ENCODE assay signal across 8 cellular contexts in genomic region chr12:1529862-1530591, GRCh38.
A peak's percentile ranks its signal among the peaks of the same experiment; 100 is the strongest.
DNase-seq lines count a peak whose midpoint lies in the region; ATAC-seq, FAIRE-seq and TF ChIP-seq lines count a peak whose summit lies in the region.

No MANE protein-coding gene starts in this region.

- no peaks in the 10 kb centered on the region for H3K9me3 ChIP-seq in heart right ventricle

- peaks cover 9 to 89% (median 56%) of the 10 kb centered on the region in 7 donors for H3K27me3 ChIP-seq in heart right ventricle

- intact Hi-C loops in heart right ventricle (cut with DNase I), result no loop called here
- intact Hi-C loops in sciatic nerve (cut with DNase I), result no loop called here

- no peaks in the 10 kb centered on the region for H3K36me3 Mint-ChIP-seq in activated CD4-positive, alpha-beta T cell treated with anti-CD3 and anti-CD28 coated beads, Interleukin-2, amount 10 ng/mL, durations not matched to agents 7 days and 5 days (ENCODE audit: low read depth)
- H3K36me3 Mint-ChIP-seq in activated CD4-positive, alpha-beta memory T cell treated with anti-CD3 and anti-CD28 coated beads, Interleukin-2, amount 10 ng/mL, durations not matched to agents 7 days and 5 days (ENCODE audit: low read depth), result peaks cover 2% of the 10 kb centered on the region

- H3K4me1 Mint-ChIP-seq in activated CD4-positive, alpha-beta T cell treated with anti-CD3 and anti-CD28 coated beads, Interleukin-2, amount 10 ng/mL, durations not matched to agents 7 days and 5 days, result peaks cover 34% of the 10 kb centered on the region
- H3K4me1 Mint-ChIP-seq in activated CD4-positive, alpha-beta memory T cell treated with anti-CD3 and anti-CD28 coated beads, Interleukin-2, amount 10 ng/mL, durations not matched to agents 7 days and 5 days, result peaks cover 38% of the 10 kb centered on the region

- no peak overlapping the region for H3K27ac Mint-ChIP-seq in activated CD4-positive, alpha-beta T cell treated with anti-CD3 and anti-CD28 coated beads, Interleukin-2, amount 10 ng/mL, durations not matched to agents 7 days and 5 days
- no peak overlapping the region for H3K27ac Mint-ChIP-seq in activated CD4-positive, alpha-beta memory T cell treated with anti-CD3 and anti-CD28 coated beads, Interleukin-2, amount 10 ng/mL, durations not matched to agents 7 days and 5 days

- POLR2A ChIA-PET in activated CD4-positive, alpha-beta T cell treated with anti-CD3 and anti-CD28 coated beads, Interleukin-2, amount 10 ng/mL, durations not matched to agents 7 days and 5 days (lab: Charles Lee), result no interaction called here
- POLR2A ChIA-PET in activated CD4-positive, alpha-beta memory T cell treated with anti-CD3 and anti-CD28 coated beads, Interleukin-2, amount 10 ng/mL, durations not matched to agents 7 days and 5 days (lab: Charles Lee), result no interaction called here

- CTCF ChIA-PET in activated CD4-positive, alpha-beta T cell treated with anti-CD3 and anti-CD28 coated beads, Interleukin-2, amount 10 ng/mL, durations not matched to agents 7 days and 5 days (lab: Charles Lee), result no interaction called here
- CTCF ChIA-PET in activated CD4-positive, alpha-beta memory T cell treated with anti-CD3 and anti-CD28 coated beads, Interleukin-2, amount 10 ng/mL, durations not matched to agents 7 days and 5 days (lab: Charles Lee), result no interaction called here

- no peak overlapping the region for H3K27ac ChIP-seq in heart right ventricle

- no peak for TF ChIP-seq CTCF in heart right ventricle (IDR thresholded peaks at IDR 0.05)
- no peak for TF ChIP-seq CTCF in D721Med (IDR thresholded peaks at IDR 0.05; ENCODE audit: insufficient read depth, missing control alignments)

- peaks cover 0 to 26% (median 5%) of the 10 kb centered on the region in 9 donors for H3K4me1 ChIP-seq in heart right ventricle

- no peak for DNase-seq in activated CD4-positive, alpha-beta T cell treated with anti-CD3 and anti-CD28 coated beads, Interleukin-2, amount 10 ng/mL, durations not matched to agents 7 days and 5 days
- no peak for DNase-seq in activated CD4-positive, alpha-beta T cell treated with anti-CD3 and anti-CD28 coated beads, Interleukin-2, amount 50 U/mL, for 4 hours
- no peak for DNase-seq in activated CD4-positive, alpha-beta memory T cell treated with anti-CD3 and anti-CD28 coated beads, Interleukin-2, amount 10 ng/mL, durations not matched to agents 7 days and 5 days
- peak; percentile 16 to 50 for DNase-seq in heart right ventricle
- no peak for DNase-seq in sciatic nerve (ENCODE audit: low spot score)
- no peak for DNase-seq in D721Med (ENCODE audit: insufficient read length, low spot score)

- peak overlapping the region; percentile 52 for H3K4me3 Mint-ChIP-seq in activated CD4-positive, alpha-beta T cell treated with anti-CD3 and anti-CD28 coated beads, Interleukin-2, amount 10 ng/mL, durations not matched to agents 7 days and 5 days
- peak overlapping the region; percentile 28 for H3K4me3 Mint-ChIP-seq in activated CD4-positive, alpha-beta memory T cell treated with anti-CD3 and anti-CD28 coated beads, Interleukin-2, amount 10 ng/mL, durations not matched to agents 7 days and 5 days

- ATAC-seq in heart right ventricle, result peak in 3 of 8 donors; percentile 49 to 81 (median 58)
- ATAC-seq in sciatic nerve, result peak; percentile 31
- ATAC-seq in HG03342 (IDR thresholded peaks at IDR 0.05; ENCODE audit: unreplicated experiment), result no peak
- no peak for ATAC-seq in GM21360 (IDR thresholded peaks at IDR 0.05; ENCODE audit: unreplicated experiment)

- no peaks in the 10 kb centered on the region for H3K36me3 ChIP-seq in heart right ventricle

- H3K27me3 Mint-ChIP-seq in activated CD4-positive, alpha-beta T cell treated with anti-CD3 and anti-CD28 coated beads, Interleukin-2, amount 10 ng/mL, durations not matched to agents 7 days and 5 days, result peaks cover 72% of the 10 kb centered on the region
- H3K27me3 Mint-ChIP-seq in activated CD4-positive, alpha-beta memory T cell treated with anti-CD3 and anti-CD28 coated beads, Interleukin-2, amount 10 ng/mL, durations not matched to agents 7 days and 5 days, result peaks cover 73% of the 10 kb centered on the region

- no peak for FAIRE-seq in D721Med (lab: Jason Lieb, UNC)

- whole genome bisulfite sequencing in heart right ventricle, 2 donors, result 3 to 4% methylated on average over 65 to 100 of the region's 101 CpGs

- H3K9me3 Mint-ChIP-seq in activated CD4-positive, alpha-beta T cell treated with anti-CD3 and anti-CD28 coated beads, Interleukin-2, amount 10 ng/mL, durations not matched to agents 7 days and 5 days, result no peaks in the 10 kb centered on the region
- H3K9me3 Mint-ChIP-seq in activated CD4-positive, alpha-beta memory T cell treated with anti-CD3 and anti-CD28 coated beads, Interleukin-2, amount 10 ng/mL, durations not matched to agents 7 days and 5 days, result no peaks in the 10 kb centered on the region

- peak overlapping the region; percentile 12 to 57 (median 52) for H3K4me3 ChIP-seq in heart right ventricle

Comparison
In these comparisons a context has a peak if more than half of its experiments do, and no peak if none do; other contexts are left out.
1. DNase-seq: peak in heart right ventricle (2 of 2); none in activated CD4-positive, alpha-beta T cell treated with anti-CD3 and anti-CD28 coated beads, Interleukin-2, amount 10 ng/mL, durations not matched to agents 7 days and 5 days (single experiment), activated CD4-positive, alpha-beta T cell treated with anti-CD3 and anti-CD28 coated beads, Interleukin-2, amount 50 U/mL, for 4 hours (0 of 2), activated CD4-positive, alpha-beta memory T cell treated with anti-CD3 and anti-CD28 coated beads, Interleukin-2, amount 10 ng/mL, durations not matched to agents 7 days and 5 days (single experiment), sciatic nerve (single experiment) and D721Med (single experiment).